ENCODE assay signal across 16 cellular contexts in genomic region chr3:60365360-60365759, GRCh38.
DNase-seq lines count a peak whose midpoint lies in the region; ATAC-seq and TF ChIP-seq lines count a peak whose summit lies in the region.
"Had no signal": no experiment of that assay in that cellular context is flagged by ENCODE, and none has a peak within 500 bp of the region (broad histone marks: within the 10 kb centered on the region; RNA-seq: fewer than 3 reads in every experiment).

No MANE protein-coding gene starts in this region.

- ATAC-seq in GM19035 (IDR thresholded peaks at IDR 0.05; ENCODE audit: unreplicated experiment) (no peak), HG03469 (IDR thresholded peaks at IDR 0.05; ENCODE audit: unreplicated experiment) (no peak)
- ATAC-seq: left lung, psoas muscle had no signal

- no peak overlapping the region for H2BK120ac ChIP-seq in mesenchymal stem cell (ENCODE audit: low read depth, low read length)

- H3K9ac ChIP-seq in mesenchymal stem cell (ENCODE audit: low read length): no peak overlapping the region

- no peak overlapping the region for H3K14ac ChIP-seq in mesenchymal stem cell (ENCODE audit: low read length in 2 of 2)

- H2BK5ac ChIP-seq in mesenchymal stem cell (ENCODE audit: low read depth, low read length, poor library complexity, severe bottlenecking): no peak overlapping the region

- H2AFZ ChIP-seq in mesenchymal stem cell (ENCODE audit: low read depth, low read length): no peak overlapping the region
- H2AFZ ChIP-seq: hepatocyte had no signal

- H3K27ac ChIP-seq in mesenchymal stem cell (ENCODE audit: low read length, poor library complexity, severe bottlenecking) (no peak overlapping the region), right atrium auricular region (no peak overlapping the region)
- H3K27ac ChIP-seq: hepatocyte, left lung, psoas muscle, SJCRH30 had no signal

- DNase-seq in GM10248 (ENCODE audit: extremely low spot score) (peak; percentile 5), HCEC 1CT (peak; percentile 72), astrocyte of the spinal cord (ENCODE audit: low read depth, low spot score) (peak; percentile 55), mesenchymal stem cell (peak; percentile 5), right atrium auricular region (ENCODE audit: low spot score) (no peak)
- DNase-seq: activated naive CD4-positive, alpha-beta T cell treated with anti-CD3 and anti-CD28 coated beads, Interleukin-2, amount 50 U/mL, for 16 hours; C1 segment of cervical spinal cord; left lung; NCI-H1048; NCI-H2227 treated with DMSO at 0.1 percent for 48 hours; psoas muscle; SJCRH30; tibial artery had no signal

- H3K9me3 ChIP-seq in mesenchymal stem cell (ENCODE audit: control insufficient read depth, low read length) (no peaks in the 10 kb centered on the region), right atrium auricular region (peaks cover 0 to 4% of the 10 kb centered on the region in 2 donors)
- H3K9me3 ChIP-seq: left lung, psoas muscle, SJCRH30, tibial artery had no signal

- no peak overlapping the region for H3K4me2 ChIP-seq in mesenchymal stem cell (ENCODE audit: low read length, poor library complexity, severe bottlenecking)
- H3K4me2 ChIP-seq: hepatocyte had no signal

- no peak overlapping the region for H4K8ac ChIP-seq in mesenchymal stem cell (ENCODE audit: low read length)

- 13% methylated on average over 1 of the region's 2 CpGs for WGBS in mesenchymal stem cell

- in situ Hi-C loops in astrocyte of the spinal cord (cut with HindIII; ENCODE audit: low sequenced_read_pairs): no loop called here

- H2AK5ac ChIP-seq in mesenchymal stem cell (ENCODE audit: low read length, severe bottlenecking): no peak overlapping the region

- no peak overlapping the region for H2BK12ac ChIP-seq in mesenchymal stem cell (ENCODE audit: low read length in 2 of 2)

- H3K18ac ChIP-seq in mesenchymal stem cell (ENCODE audit: low read depth in 1 of 2, low read length in 2 of 2): no peak overlapping the region

- CTCF ChIA-PET in GM10248 (lab: Yijun Ruan, JAX): interaction anchor here (1.5 kb wide), 1 partner anchor 13 kb away, joined by 3 read pairs; no protein-coding TSS in a partner anchor

- H3K36me3 ChIP-seq in mesenchymal stem cell (ENCODE audit: control insufficient read depth in 1 of 2, insufficient read depth in 2 of 2, low read depth in 1 of 2, low read length in 2 of 2) (no peaks in the 10 kb centered on the region), right atrium auricular region (no peaks in the 10 kb centered on the region)
- H3K36me3 ChIP-seq: left lung, SJCRH30, tibial artery had no signal

- no peak overlapping the region for H2BK15ac ChIP-seq in mesenchymal stem cell (ENCODE audit: low read depth, poor library complexity, severe bottlenecking)

- H3K23ac ChIP-seq in mesenchymal stem cell (ENCODE audit: low read length in 2 of 2): no peak overlapping the region

- no peak overlapping the region for H4K91ac ChIP-seq in mesenchymal stem cell (ENCODE audit: low read length)

- POLR2A ChIA-PET in GM10248 (lab: Yijun Ruan, JAX): no interaction called here

- peaks cover 4% of the 10 kb centered on the region for H3K4me1 ChIP-seq in mesenchymal stem cell (ENCODE audit: control insufficient read depth, insufficient read depth, low read depth, low read length)
- no peaks in the 10 kb centered on the region for H3K4me1 ChIP-seq in right atrium auricular region
- H3K4me1 ChIP-seq: left lung, psoas muscle, SJCRH30 had no signal

- H3K4me3 ChIP-seq in astrocyte of the spinal cord (ENCODE audit: low read depth, low read length): no peak overlapping the region
- no peak overlapping the region for H3K4me3 ChIP-seq in mesenchymal stem cell (ENCODE audit: insufficient read depth in 1 of 2, low read depth in 1 of 2, low read length in 2 of 2)
- H3K4me3 ChIP-seq in right atrium auricular region: no peak overlapping the region
- H3K4me3 ChIP-seq: hepatocyte, left lung, psoas muscle, SJCRH30, tibial artery had no signal

- H3K79me1 ChIP-seq in mesenchymal stem cell (replicated peaks; ENCODE audit: low read length, poor library complexity, severe bottlenecking): no peaks in the 10 kb centered on the region

- TF ChIP-seq CTCF in GM10248 (IDR thresholded peaks at IDR 0.05; ENCODE audit: control extremely low read depth, extremely low read depth, low read depth, missing control alignments): no peak
- no peak for TF ChIP-seq CTCF in astrocyte of the spinal cord (IDR thresholded peaks at IDR 0.05; ENCODE audit: low read depth, low read length)
- TF ChIP-seq CTCF in right atrium auricular region (IDR thresholded peaks at IDR 0.05): no peak

- H3K27me3 ChIP-seq in mesenchymal stem cell (ENCODE audit: control insufficient read depth in 1 of 2, insufficient read depth in 1 of 2, low read length in 2 of 2) (no peaks in the 10 kb centered on the region), right atrium auricular region (no peaks in the 10 kb centered on the region)
- H3K27me3 ChIP-seq: hepatocyte, left lung, SJCRH30, tibial artery had no signal

- no peak overlapping the region for H3K4ac ChIP-seq in mesenchymal stem cell (ENCODE audit: low read depth in 1 of 2, low read length in 2 of 2)
